ENCODE assay signal across 10 cellular contexts in genomic region chr3:16906679-16907078, GRCh38. TPM values are rescaled to one million over a fixed set of nuclear protein-coding genes. Genes with fewer than 3 reads are reported as not detected.
DNase-seq lines count a peak whose midpoint lies in the region; ATAC-seq and TF ChIP-seq lines count a peak whose summit lies in the region.
"Had no signal": no experiment of that assay in that cellular context is flagged by ENCODE, and none has a peak within 500 bp of the region (broad histone marks: within the 10 kb centered on the region; RNA-seq: fewer than 3 reads in every experiment).

No MANE protein-coding gene starts in this region.

- TF ChIP-seq CTCF in PC-3 (conservative IDR thresholded peaks at IDR 0.05; ENCODE audit: low read depth, low read length) (no peak), mesothelial cell of epicardium (IDR thresholded peaks at IDR 0.05; ENCODE audit: unreplicated experiment) (no peak)

- H3K36me3 Mint-ChIP-seq in mesothelial cell of epicardium, result no peaks in the 10 kb centered on the region

- no peaks in the 10 kb centered on the region for H3K4me1 Mint-ChIP-seq in mesothelial cell of epicardium

- H3K9me3 ChIP-seq in PC-3 (ENCODE audit: low read length), result no peaks in the 10 kb centered on the region

- H3K4me3 Mint-ChIP-seq in mesothelial cell of epicardium, result no peak overlapping the region

- H3K27ac ChIP-seq in PC-3 (ENCODE audit: low read length), result peak overlapping the region; percentile 51

- peaks cover 14% of the 10 kb centered on the region for H3K27me3 Mint-ChIP-seq in mesothelial cell of epicardium (ENCODE audit: low read depth)

- peak overlapping the region; percentile 52 for H3K4me2 ChIP-seq in PC-3 (ENCODE audit: low read length)

- H3K9ac ChIP-seq in PC-3 (ENCODE audit: low read length), result peak overlapping the region; percentile 36

- CTCF ChIA-PET in PC-3 (lab: Charles Lee), result no interaction called here

- H3K27me3 ChIP-seq in PC-3 (ENCODE audit: low read length), result no peaks in the 10 kb centered on the region

- peak overlapping the region; percentile 10; the same call in 1 of the 2 replicates for H2AFZ ChIP-seq in PC-3 (ENCODE audit: low read length)

- POLR2A ChIA-PET in PC-3 (lab: Charles Lee; ENCODE audit: unreplicated experiment), result no interaction called here

- H3K27ac Mint-ChIP-seq in mesothelial cell of epicardium, result no peak overlapping the region

- DNase-seq in AG08395 (ENCODE audit: low spot score) (peak; percentile 40), PC-3 (peak; percentile 55), left cardiac atrium (no peak), mesothelial cell of epicardium (ENCODE audit: low spot score in 2 of 2, unreplicated experiment in 2 of 2) (no peak)
- DNase-seq in stimulated activated CD4-positive, alpha-beta T cell treated with anti-CD3 and anti-CD28 coated beads, Interleukin-15, amount 100 ng/mL, for 24 hours, result no peak
- DNase-seq: activated naive CD4-positive, alpha-beta T cell treated with Interleukin-2 at 50 U/mL for 16 hours; Kasumi-1 had no signal

- no peaks in the 10 kb centered on the region for H4K20me1 ChIP-seq in PC-3 (ENCODE audit: low read length)

- H3F3A ChIP-seq in PC-3 (ENCODE audit: low read length, unreplicated experiment), result no peaks in the 10 kb centered on the region

- intact Hi-C loops in PC-3 (cut with micrococcal nuclease) (loop anchor here (5.0 kb wide), 1 partner anchor 106 kb away; no protein-coding TSS in a partner anchor), left cardiac atrium (cut with DNase I) (no loop called here)

- H3K9me2 ChIP-seq in PC-3 (replicated peaks; ENCODE audit: low read length), result no peaks in the 10 kb centered on the region

- ATAC-seq in GM18907 (IDR thresholded peaks at IDR 0.05; ENCODE audit: unreplicated experiment), result peak; percentile 44
- peak; percentile 81 for ATAC-seq in PC-3
- ATAC-seq in left cardiac atrium, result peak; percentile 69 to 78
- no peak for ATAC-seq in HG03280 (IDR thresholded peaks at IDR 0.05; ENCODE audit: unreplicated experiment)
- no peak for ATAC-seq in GM19351 (IDR thresholded peaks at IDR 0.05; ENCODE audit: unreplicated experiment)

- H3K4me3 ChIP-seq in PC-3 (ENCODE audit: low read length), result peak overlapping the region; percentile 1; the same call in 1 of the 2 replicates

- H3K36me3 ChIP-seq in PC-3 (ENCODE audit: low read depth, low read length), result no peaks in the 10 kb centered on the region

- peaks cover 22% of the 10 kb centered on the region for H3K4me1 ChIP-seq in PC-3 (ENCODE audit: insufficient read depth, low read length)

- H3K9me3 Mint-ChIP-seq in mesothelial cell of epicardium, result no peaks in the 10 kb centered on the region

- peaks cover 24% of the 10 kb centered on the region for H3K79me2 ChIP-seq in PC-3 (ENCODE audit: low read length)

- BruUV-seq in PC-3 (replicated peaks; lab: Mats Ljungman, UMichigan), result no TSS peak

RNA-seq across cellular contexts. Expression of gene PLCL2, which starts 21.9 kb away (rescaled TPM):
- total RNA-seq in PC-3 (2014; rRNA removed) (9.8 and 10.5 TPM in 2 replicates), left cardiac atrium (10 to 100 TPM; 29.3 to 38.6 TPM), mesothelial cell of epicardium (3.6 to 3.7 TPM (median 3.6 TPM) in 3 replicates)

Comparison
In these comparisons a context has a peak if more than half of its experiments do, and no peak if none do; other contexts are left out.
1. DNase-seq: peak in AG08395 (single experiment) and PC-3 (single experiment); none in left cardiac atrium (single experiment), stimulated activated CD4-positive, alpha-beta T cell treated with anti-CD3 and anti-CD28 coated beads, Interleukin-15, amount 100 ng/mL, for 24 hours (single experiment) and mesothelial cell of epicardium (0 of 2).
2. ATAC-seq: peak in GM18907 (single experiment), PC-3 (single experiment) and left cardiac atrium (2 of 2); none in HG03280 (single experiment) and GM19351 (single experiment).